In the genomic region with DNA sequence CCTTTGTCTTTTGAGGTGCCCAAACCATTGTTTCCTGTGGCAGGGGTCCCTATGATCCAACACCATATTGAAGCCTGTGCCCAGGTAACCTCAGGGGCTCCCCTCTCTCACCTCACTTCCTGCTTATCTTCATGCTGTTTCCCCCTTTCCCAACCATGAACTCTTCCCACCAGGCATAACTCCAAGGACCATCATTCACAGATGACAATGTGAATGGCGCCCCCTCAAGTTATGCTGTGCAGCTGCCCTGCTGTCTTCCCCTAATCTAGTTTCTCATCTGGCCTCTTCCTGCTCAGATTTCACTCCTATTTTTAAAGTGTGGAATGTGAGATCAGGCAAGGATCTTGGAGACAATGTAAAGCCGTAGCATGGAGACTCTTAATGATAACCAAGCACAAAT, we compare ENCODE assay signal across 10 cellular contexts. TPM values are rescaled to one million over a fixed set of nuclear protein-coding genes. Genes with fewer than 3 reads are reported as not detected.
DNase-seq lines count a peak whose midpoint lies in the region; ATAC-seq, FAIRE-seq and TF ChIP-seq lines count a peak whose summit lies in the region.
"Had no signal": no experiment of that assay in that cellular context is flagged by ENCODE, and none has a peak within 500 bp of the region (broad histone marks: within the 10 kb centered on the region; RNA-seq: fewer than 3 reads in every experiment).

No MANE protein-coding gene starts in this region.

- no peak overlapping the region for H3K27ac ChIP-seq in kidney (ENCODE audit: low read depth in 2 of 2, low read length in 2 of 2)
- H3K27ac ChIP-seq: left lung had no signal

- H3K4me3 ChIP-seq in fibroblast of pulmonary artery (replicated peaks; ENCODE audit: low read depth, low read length) (no peak overlapping the region), kidney (ENCODE audit: low read length in 2 of 2) (no peak overlapping the region)

- DNase-seq in ACHN: peak; percentile 31
- peak; percentile 59 for DNase-seq in SK-N-DZ (ENCODE audit: low spot score)
- DNase-seq in fibroblast of pulmonary artery (ENCODE audit: low read depth): no peak
- no peak for DNase-seq in kidney
- DNase-seq in GM20000 (ENCODE audit: low spot score): no peak
- no peak for DNase-seq in Kasumi-1 (lab: John Stamatoyannopoulos, UW)
- DNase-seq: activated naive CD4-positive, alpha-beta T cell; left lung had no signal

- H3K36me3 ChIP-seq in kidney (ENCODE audit: control insufficient read depth in 1 of 2, insufficient read depth in 2 of 2, low read length in 2 of 2): peaks cover 6 to 7% of the 10 kb centered on the region in 2 donors

- TF ChIP-seq CTCF in fibroblast of pulmonary artery (IDR thresholded peaks at IDR 0.05; ENCODE audit: low read length, missing control alignments) (peak; percentile 22), kidney (IDR thresholded peaks at IDR 0.05; ENCODE audit: borderline replicate concordance, extremely low read depth, insufficient read depth) (no peak), GM20000 (IDR thresholded peaks at IDR 0.05; ENCODE audit: extremely low read depth, missing control alignments) (no peak)

- no peaks in the 10 kb centered on the region for H3K9me3 ChIP-seq in kidney (ENCODE audit: control insufficient read depth in 1 of 2, low read length in 2 of 2)
- H3K9me3 ChIP-seq: left lung had no signal

- no peak overlapping the region for H3K9ac ChIP-seq in kidney (ENCODE audit: low read length in 2 of 2)

- ATAC-seq in GM21825 (IDR thresholded peaks at IDR 0.05; ENCODE audit: unreplicated experiment): no peak
- ATAC-seq: left lung had no signal

- in situ Hi-C loops in ACHN (cut with HindIII; ENCODE audit: low pct_ligation_motif_present, low pct_unique_long_range_greater_than_20kb, low sequenced_read_pairs): no loop called here

- intact Hi-C loops in kidney (cut with DNase I): no loop called here

- H3K4me1 ChIP-seq in kidney (ENCODE audit: control insufficient read depth in 1 of 2, insufficient read depth in 1 of 2, low read depth in 1 of 2, low read length in 2 of 2): peaks cover 4 to 17% of the 10 kb centered on the region in 2 donors

- peak; percentile 46 for FAIRE-seq in G401.6 (lab: Jason Lieb, UNC)
- no peak for FAIRE-seq in kidney (lab: Jason Lieb, UNC)

RNA-seq across cellular contexts. Expression of a gene that starts 1.4 kb away (rescaled TPM):
- polyA plus RNA-seq in SK-N-DZ (2014; cell fraction: cytosol; rRNA removed): 37.1 and 42.5 TPM in 2 replicates
- 69.3 and 75.5 TPM in 2 replicates for polyA plus RNA-seq in SK-N-DZ (2014; cell fraction: nucleus; rRNA removed)
- 33.9 TPM for total RNA-seq in kidney
- 53.1 TPM for polyA plus RNA-seq in kidney (ENCODE audit: insufficient read depth, low read depth, low replicate concordance)

RNA-seq across cellular contexts. Expression of a gene that starts 14.1 kb away (rescaled TPM):
- 1.8 and 2.4 TPM in 2 replicates for polyA plus RNA-seq in SK-N-DZ (2014; cell fraction: cytosol; rRNA removed)
- polyA plus RNA-seq in SK-N-DZ (2014; cell fraction: nucleus; rRNA removed): 4.6 and 8.0 TPM in 2 replicates
- total RNA-seq in kidney: not detected
- polyA plus RNA-seq in kidney (ENCODE audit: insufficient read depth, low read depth, low replicate concordance): not detected
- total RNA-seq: left lung had no signal

RNA-seq across cellular contexts. Expression of a gene that starts 43.5 kb away (rescaled TPM):
- polyA plus RNA-seq in SK-N-DZ (2014; cell fraction: cytosol; rRNA removed): 32.0 and 36.6 TPM in 2 replicates
- polyA plus RNA-seq in SK-N-DZ (2014; cell fraction: nucleus; rRNA removed): 23.0 and 30.2 TPM in 2 replicates
- 59.5 TPM for total RNA-seq in kidney
- polyA plus RNA-seq in kidney (ENCODE audit: insufficient read depth, low read depth, low replicate concordance): 57.3 TPM

RNA-seq across cellular contexts. Expression of a gene that starts 43.7 kb away (rescaled TPM):
- 29.0 and 33.6 TPM in 2 replicates for polyA plus RNA-seq in SK-N-DZ (2014; cell fraction: cytosol; rRNA removed)
- polyA plus RNA-seq in SK-N-DZ (2014; cell fraction: nucleus; rRNA removed): 28.0 and 28.4 TPM in 2 replicates
- total RNA-seq in kidney: 4.5 TPM
- polyA plus RNA-seq in kidney (ENCODE audit: insufficient read depth, low read depth, low replicate concordance): 4.2 TPM

Comparison
In these comparisons a context has a peak if more than half of its experiments do, and no peak if none do; other contexts are left out.
1. DNase-seq: peak in ACHN (single experiment) and SK-N-DZ (single experiment); none in fibroblast of pulmonary artery (single experiment), kidney (single experiment), GM20000 (single experiment) and Kasumi-1 (0 of 2).